In genomic region chr18:56267334-56267733, GRCh38 we compare ENCODE assay signal across 10 cellular contexts.
"Had no signal": no experiment of that assay in that cellular context is flagged by ENCODE, and none has a peak within 500 bp of the region (broad histone marks: within the 10 kb centered on the region; RNA-seq: fewer than 3 reads in every experiment).

No MANE protein-coding gene starts in this region.

- DNase-seq: activated T-cell treated with anti-CD3 and anti-CD28 coated beads, Interleukin-2, amount 50 U/mL, for 1 hour; amygdala; foreskin keratinocyte; head of caudate nucleus; mesenchymal stem cell; ovary; stimulated activated CD4-positive, alpha-beta T cell treated with anti-CD3 and anti-CD28 coated beads, Interleukin-15, amount 100 ng/mL, for 24 hours; stimulated activated CD4-positive, alpha-beta T cell treated with anti-CD3 and anti-CD28 coated beads, Interleukin-4, amount 100 ng/mL, for 4 hours; thyroid gland had no signal

- H3K27me3 ChIP-seq: breast epithelium, ovary, thyroid gland had no signal

- H3K4me1 ChIP-seq: breast epithelium, foreskin keratinocyte, thyroid gland had no signal

- H3K4me3 ChIP-seq: breast epithelium, ovary, thyroid gland had no signal

- H3K9me3 ChIP-seq: breast epithelium, ovary, thyroid gland had no signal

- ATAC-seq: foreskin keratinocyte had no signal

- H3K36me3 ChIP-seq: breast epithelium, ovary, thyroid gland had no signal
